In genomic region chr2:229221641-229222040, GRCh38 we compare ENCODE assay signal across 25 cellular contexts. TPM values are rescaled to one million over a fixed set of nuclear protein-coding genes. Genes with fewer than 3 reads are reported as not detected.
"Had no signal": no experiment of that assay in that cellular context is flagged by ENCODE, and none has a peak within 500 bp of the region (broad histone marks: within the 10 kb centered on the region; RNA-seq: fewer than 3 reads in every experiment).

No MANE protein-coding gene starts in this region.

- H3K4me3 ChIP-seq: left lung, lower lobe of right lung, ovary, right atrium auricular region, right lobe of liver, smooth muscle cell, tibial nerve, upper lobe of left lung, vagina had no signal

- ATAC-seq: left colon; left lung; lower lobe of right lung; naive thymus-derived CD4-positive, alpha-beta T cell; natural killer cell treated with Interleukin-12 subunit alpha and Interleukin-12 subunit beta and Interleukin-15 and Interleukin-18, amount 100 ng/mL, for 72 hours; right lobe of liver; stimulated activated memory B cell treated with anti-CD40 and anti-IgM and Interleukin-4, amounts not matched to agents 10 μg/mL and 1 μg/mL and 100 μg/mL, for 72 hours; stimulated activated naive CD8-positive, alpha-beta T cell treated with anti-CD3 and anti-CD28 coated beads, Interleukin-15, amount 100 ng/mL, for 72 hours had no signal

- H3K27ac ChIP-seq: left lung, lower lobe of right lung, ovary, right atrium auricular region, right lobe of liver, tibial nerve, upper lobe of left lung, vagina had no signal

- H3K27me3 Mint-ChIP-seq: natural killer cell treated with Interleukin-12 subunit alpha and Interleukin-12 subunit beta and Interleukin-15 and Interleukin-18, amount 100 ng/mL, for 72 hours; stimulated activated memory B cell treated with anti-CD40 and anti-IgM and Interleukin-4, amounts not matched to agents 10 μg/mL and 1 μg/mL and 100 μg/mL, for 72 hours; stimulated activated naive CD8-positive, alpha-beta T cell treated with anti-CD3 and anti-CD28 coated beads, Interleukin-15, amount 100 ng/mL, for 72 hours had no signal

- H3K27ac Mint-ChIP-seq: mesothelial cell of epicardium; naive thymus-derived CD4-positive, alpha-beta T cell; natural killer cell treated with Interleukin-12 subunit alpha and Interleukin-12 subunit beta and Interleukin-15 and Interleukin-18, amount 100 ng/mL, for 72 hours; progenitor cell of endocrine pancreas; stimulated activated memory B cell treated with anti-CD40 and anti-IgM and Interleukin-4, amounts not matched to agents 10 μg/mL and 1 μg/mL and 100 μg/mL, for 72 hours; stimulated activated naive CD8-positive, alpha-beta T cell treated with anti-CD3 and anti-CD28 coated beads, Interleukin-15, amount 100 ng/mL, for 72 hours had no signal

- H3K4me1 ChIP-seq: left lung, lower lobe of right lung, right atrium auricular region, tibial nerve, upper lobe of left lung, vagina had no signal

- DNase-seq: kidney; left colon; left lung; lower lobe of right lung; mesendoderm; naive thymus-derived CD4-positive, alpha-beta T cell; ovary; right lobe of liver; stimulated activated CD4-positive, alpha-beta T cell treated with anti-CD3 and anti-CD28 coated beads, Interleukin-1b, Interleukin-23, amount 100 ng/mL, for 48 hours; stimulated activated CD4-positive, alpha-beta T cell treated with anti-CD3 and anti-CD28 coated beads, Interleukin-2, amount 100 ng/mL, for 48 hours; stimulated activated CD4-positive, alpha-beta T cell treated with anti-CD3 and anti-CD28 coated beads, Interleukin-4, amount 100 ng/mL, for 4 hours; stimulated activated CD8-positive, alpha-beta memory T cell treated with anti-CD3 and anti-CD28 coated beads, Interleukin-4, amount 100 ng/mL, for 48 hours; stimulated activated naive CD4-positive, alpha-beta T cell treated with Interleukin-2 at 50 U/mL for 16 hours; stimulated activated naive CD8-positive, alpha-beta T cell treated with anti-CD3 and anti-CD28 coated beads, Interleukin-15, amount 100 ng/mL, for 72 hours; substantia nigra; upper lobe of left lung had no signal

- H3K9me3 ChIP-seq: left lung, lower lobe of right lung, ovary, right atrium auricular region, right lobe of liver, tibial nerve, upper lobe of left lung, vagina had no signal

- H3K27me3 ChIP-seq: left lung, ovary, right atrium auricular region, right lobe of liver, tibial nerve, upper lobe of left lung, vagina had no signal

- H3K4me2 ChIP-seq: smooth muscle cell had no signal

- H3K36me3 ChIP-seq: left lung, lower lobe of right lung, ovary, right atrium auricular region, upper lobe of left lung, vagina had no signal

- H3K36me3 Mint-ChIP-seq: mesothelial cell of epicardium; naive thymus-derived CD4-positive, alpha-beta T cell; stimulated activated memory B cell treated with anti-CD40 and anti-IgM and Interleukin-4, amounts not matched to agents 10 μg/mL and 1 μg/mL and 100 μg/mL, for 72 hours had no signal

- H3K4me1 Mint-ChIP-seq: mesothelial cell of epicardium; naive thymus-derived CD4-positive, alpha-beta T cell; stimulated activated memory B cell treated with anti-CD40 and anti-IgM and Interleukin-4, amounts not matched to agents 10 μg/mL and 1 μg/mL and 100 μg/mL, for 72 hours; stimulated activated naive CD8-positive, alpha-beta T cell treated with anti-CD3 and anti-CD28 coated beads, Interleukin-15, amount 100 ng/mL, for 72 hours had no signal

- H3K4me3 Mint-ChIP-seq: mesothelial cell of epicardium; naive thymus-derived CD4-positive, alpha-beta T cell; natural killer cell treated with Interleukin-12 subunit alpha and Interleukin-12 subunit beta and Interleukin-15 and Interleukin-18, amount 100 ng/mL, for 72 hours; stimulated activated memory B cell treated with anti-CD40 and anti-IgM and Interleukin-4, amounts not matched to agents 10 μg/mL and 1 μg/mL and 100 μg/mL, for 72 hours; stimulated activated naive CD8-positive, alpha-beta T cell treated with anti-CD3 and anti-CD28 coated beads, Interleukin-15, amount 100 ng/mL, for 72 hours had no signal

RNA-seq across cellular contexts. Expression of gene PID1, which starts 49.4 kb away (rescaled TPM):
- total RNA-seq: natural killer cell treated with Interleukin-12 subunit alpha and Interleukin-12 subunit beta and Interleukin-15 and Interleukin-18, amount 100 ng/mL, for 72 hours; pulmonary artery endothelial cell had no signal
